ENCODE assay signal across 11 cellular contexts in genomic region chr11:16902182-16902581, GRCh38.
DNase-seq lines count a peak whose midpoint lies in the region; ATAC-seq and TF ChIP-seq lines count a peak whose summit lies in the region.
"Had no signal": no experiment of that assay in that cellular context is flagged by ENCODE, and none has a peak within 500 bp of the region (broad histone marks: within the 10 kb centered on the region; RNA-seq: fewer than 3 reads in every experiment).

No MANE protein-coding gene starts in this region.

- DNase-seq in mesothelial cell of epicardium (ENCODE audit: low spot score in 2 of 2, unreplicated experiment in 2 of 2) (no peak), chondrocyte (ENCODE audit: low spot score) (no peak), epidermal melanocyte (ENCODE audit: insufficient read length, low spot score) (no peak), right atrium auricular region (ENCODE audit: low spot score) (no peak)
- DNase-seq: NCI-H345 had no signal

- peak overlapping the region in 9 of 11 experiments; percentile 45 to 80 (median 72); a peak in 18 of 22 replicates for H3K27ac ChIP-seq in BLaER1 treated with 17β-estradiol and CSF1 and Interleukin-3, amounts not matched to agents 10 nM and 100 nM
- no peak overlapping the region for H3K27ac ChIP-seq in right atrium auricular region
- H3K27ac ChIP-seq: thoracic aorta had no signal

- ATAC-seq in GM19395 (IDR thresholded peaks at IDR 0.05; ENCODE audit: unreplicated experiment) (peak; percentile 84), HG03135 (IDR thresholded peaks at IDR 0.05; ENCODE audit: unreplicated experiment) (peak; percentile 81)
- ATAC-seq: naive thymus-derived CD4-positive, alpha-beta T cell had no signal

- peaks cover 12% of the 10 kb centered on the region for H3K9me3 Mint-ChIP-seq in activated naive CD8-positive, alpha-beta T cell (ENCODE audit: low read depth)
- no peaks in the 10 kb centered on the region for H3K9me3 Mint-ChIP-seq in mesothelial cell of epicardium
- peaks cover 3% of the 10 kb centered on the region for H3K9me3 Mint-ChIP-seq in chondrocyte (ENCODE audit: low read depth)

- H3K4me1 Mint-ChIP-seq in activated naive CD8-positive, alpha-beta T cell (ENCODE audit: low read depth) = peaks cover 41% of the 10 kb centered on the region
- H3K4me1 Mint-ChIP-seq in mesothelial cell of epicardium = peaks cover 11% of the 10 kb centered on the region
- peaks cover 11% of the 10 kb centered on the region for H3K4me1 Mint-ChIP-seq in chondrocyte (ENCODE audit: low read depth)

- H3K4me1 ChIP-seq in BLaER1 treated with 17β-estradiol and CSF1 and Interleukin-3, amounts not matched to agents 10 nM and 100 nM = peaks cover 42 to 66% (median 53%) of the 10 kb centered on the region in 10 experiments
- H3K4me1 ChIP-seq in right atrium auricular region = peaks cover 0 to 34% of the 10 kb centered on the region in 2 donors

- no peaks in the 10 kb centered on the region for H3K36me3 ChIP-seq in BLaER1 treated with 17β-estradiol and CSF1 and Interleukin-3, amounts not matched to agents 10 nM and 100 nM
- H3K36me3 ChIP-seq in right atrium auricular region = no peaks in the 10 kb centered on the region
- H3K36me3 ChIP-seq: thoracic aorta had no signal

- no peak for TF ChIP-seq CTCF in mesothelial cell of epicardium (IDR thresholded peaks at IDR 0.05; ENCODE audit: unreplicated experiment)
- no peak for TF ChIP-seq CTCF in chondrocyte (IDR thresholded peaks at IDR 0.05)
- TF ChIP-seq CTCF in right atrium auricular region (IDR thresholded peaks at IDR 0.05) = no peak

- peak overlapping the region; percentile 65 to 92 (median 82) for H3K4me2 ChIP-seq in BLaER1 treated with 17β-estradiol and CSF1 and Interleukin-3, amounts not matched to agents 10 nM and 100 nM

- H3K9ac ChIP-seq in BLaER1 treated with 17β-estradiol and CSF1 and Interleukin-3, amounts not matched to agents 10 nM and 100 nM = peak overlapping the region in 2 of 11 experiments; percentile 28 to 48; a peak in 3 of 22 replicates

- no peaks in the 10 kb centered on the region for H4K20me1 ChIP-seq in BLaER1 treated with 17β-estradiol and CSF1 and Interleukin-3, amounts not matched to agents 10 nM and 100 nM

- no peaks in the 10 kb centered on the region for H3K27me3 Mint-ChIP-seq in activated naive CD8-positive, alpha-beta T cell
- H3K27me3 Mint-ChIP-seq in mesothelial cell of epicardium (ENCODE audit: low read depth) = no peaks in the 10 kb centered on the region
- no peaks in the 10 kb centered on the region for H3K27me3 Mint-ChIP-seq in chondrocyte (ENCODE audit: low read depth)
- H3K27me3 Mint-ChIP-seq: naive thymus-derived CD4-positive, alpha-beta T cell had no signal

- H3K27ac Mint-ChIP-seq in activated naive CD8-positive, alpha-beta T cell = peak overlapping the region; percentile 91
- H3K27ac Mint-ChIP-seq in mesothelial cell of epicardium (no peak overlapping the region), chondrocyte (ENCODE audit: unreplicated experiment) (no peak overlapping the region)

- no peaks in the 10 kb centered on the region for H3K27me3 ChIP-seq in BLaER1 treated with 17β-estradiol and CSF1 and Interleukin-3, amounts not matched to agents 10 nM and 100 nM
- H3K27me3 ChIP-seq in right atrium auricular region = no peaks in the 10 kb centered on the region

- H3K4me3 ChIP-seq in BLaER1 treated with 17β-estradiol and CSF1 and Interleukin-3, amounts not matched to agents 10 nM and 100 nM = peak overlapping the region in 1 of 10 experiments; percentile 24; a peak in 2 of 20 replicates
- no peak overlapping the region for H3K4me3 ChIP-seq in right atrium auricular region
- H3K4me3 ChIP-seq: thoracic aorta had no signal

- peaks cover 0 to 11% (median 4%) of the 10 kb centered on the region in 11 experiments; a peak in 7 of 22 replicates for H3K9me3 ChIP-seq in BLaER1 treated with 17β-estradiol and CSF1 and Interleukin-3, amounts not matched to agents 10 nM and 100 nM (replicated peaks in 1 of 11)
- no peaks in the 10 kb centered on the region for H3K9me3 ChIP-seq in right atrium auricular region
- H3K9me3 ChIP-seq: thoracic aorta had no signal

- peaks cover 6% of the 10 kb centered on the region for H3K36me3 Mint-ChIP-seq in activated naive CD8-positive, alpha-beta T cell
- H3K36me3 Mint-ChIP-seq in mesothelial cell of epicardium (peaks cover 3% of the 10 kb centered on the region), chondrocyte (ENCODE audit: low read depth) (no peaks in the 10 kb centered on the region)

- H3K4me3 Mint-ChIP-seq in activated naive CD8-positive, alpha-beta T cell = peak overlapping the region; percentile 60
- no peak overlapping the region for H3K4me3 Mint-ChIP-seq in mesothelial cell of epicardium
- H3K4me3 Mint-ChIP-seq in chondrocyte (ENCODE audit: unreplicated experiment) = no peak overlapping the region

Comparison
In these comparisons a context has a peak if more than half of its experiments do, and no peak if none do; other contexts are left out.
1. H3K27ac ChIP-seq: peak in BLaER1 treated with 17β-estradiol and CSF1 and Interleukin-3, amounts not matched to agents 10 nM and 100 nM (9 of 11); none in right atrium auricular region (0 of 2).